In genomic region chr14:81533212-81533535, GRCh38 we compare ENCODE assay signal across 1 cellular context.
TF ChIP-seq lines count a peak whose summit lies in the region.

No MANE protein-coding gene starts in this region.

TF ChIP-seq in endothelial cell of umbilical vein, 7 proteins besides CTCF, POLR2A, EP300 and RAD21:
- TF ChIP-seq POLR2AphosphoS5 (IDR thresholded peaks at IDR 0.05; ENCODE audit: insufficient read depth, low read depth, low read length) (no peak), MYC (IDR thresholded peaks at IDR 0.05; ENCODE audit: low read depth, low read length) (no peak), GATA2 (IDR thresholded peaks at IDR 0.05; ENCODE audit: insufficient read depth, insufficient read length, low read depth, low read length) (no peak), FOS (IDR thresholded peaks at IDR 0.05; ENCODE audit: borderline replicate concordance, insufficient read depth, low read length) (no peak), MAX (IDR thresholded peaks at IDR 0.05; ENCODE audit: insufficient read depth, insufficient read length) (no peak), EZH2 (IDR thresholded peaks at IDR 0.05; ENCODE audit: borderline replicate concordance, low read depth, low read length, severe bottlenecking) (no peak), JUN (IDR thresholded peaks at IDR 0.05; ENCODE audit: borderline replicate concordance, insufficient read depth, insufficient read length, low read depth) (no peak)
